Comparison of ENCODE assay signal across 1 cellular context in the genomic region with DNA sequence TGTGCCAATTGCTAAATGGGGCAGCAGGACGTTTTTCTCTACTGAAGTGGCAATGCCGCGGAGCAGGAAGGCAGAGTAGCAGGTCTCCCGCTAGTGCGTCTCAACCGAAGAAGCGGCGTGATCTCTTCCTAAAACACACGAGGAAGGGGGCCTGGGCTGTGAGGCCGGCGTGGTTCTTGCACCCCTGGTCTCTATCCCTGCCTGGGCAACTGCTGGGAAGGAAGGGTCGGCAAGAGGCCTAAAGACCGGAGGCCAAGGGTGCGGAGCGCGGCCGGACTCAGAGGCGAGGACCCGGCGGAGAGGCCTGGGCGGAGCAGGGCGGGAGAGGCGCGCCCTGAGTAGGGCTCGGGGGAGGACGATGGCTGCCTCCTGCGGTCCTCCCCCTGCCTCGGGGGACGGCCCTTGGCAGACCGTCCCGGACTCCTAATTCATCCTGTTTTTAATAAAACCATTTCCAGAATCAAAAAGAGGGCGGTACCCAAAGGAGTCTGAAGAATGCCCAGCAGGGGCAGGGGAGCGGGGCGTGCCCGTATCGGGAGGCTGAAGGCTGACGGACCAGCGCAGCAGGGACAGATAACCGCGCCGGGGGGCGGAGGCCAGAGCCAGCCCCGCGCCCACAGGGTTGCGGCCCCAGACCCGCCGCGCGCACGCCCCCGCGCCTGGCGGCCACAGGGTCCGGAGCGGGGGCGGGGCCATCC.
A peak's percentile ranks its signal among the peaks of the same experiment; 100 is the strongest.
TF ChIP-seq lines count a peak whose summit lies in the region.

No MANE protein-coding gene starts in this region.

TF ChIP-seq in HepG2, 621 proteins besides CTCF, POLR2A, EP300 and RAD21 (continued from another document and continues in another):
- TF ChIP-seq, protein P1, sequence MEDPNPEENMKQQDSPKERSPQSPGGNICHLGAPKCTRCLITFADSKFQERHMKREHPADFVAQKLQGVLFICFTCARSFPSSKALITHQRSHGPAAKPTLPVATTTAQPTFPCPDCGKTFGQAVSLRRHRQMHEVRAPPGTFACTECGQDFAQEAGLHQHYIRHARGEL (CRISPR knock-in tag; IDR thresholded peaks at IDR 0.05), result no peak
- TF ChIP-seq XRCC5 (optimal IDR thresholded peaks at IDR 0.05; ENCODE audit: low read length) (peak; percentile 42), NFKBIZ (CRISPR knock-in tag; IDR thresholded peaks at IDR 0.05) (no peak), ZBTB38 (CRISPR knock-in tag; IDR thresholded peaks at IDR 0.05) (0 out of 2 replicates have a peak, but pooled peaks have one; percentile 38), ZNF274 (CRISPR knock-in tag; IDR thresholded peaks at IDR 0.05) (no peak), ZNF720 (CRISPR knock-in tag; IDR thresholded peaks at IDR 0.05) (no peak), ZNF33A (CRISPR knock-in tag; IDR thresholded peaks at IDR 0.05; ENCODE audit: borderline replicate concordance) (no peak), ZNF337 (CRISPR knock-in tag; IDR thresholded peaks at IDR 0.05; ENCODE audit: borderline replicate concordance, low read depth) (no peak), ZMYM2 (CRISPR knock-in tag; IDR thresholded peaks at IDR 0.05) (no peak), ZC3H13 (CRISPR knock-in tag; IDR thresholded peaks at IDR 0.05) (0 out of 2 replicates have a peak, but pooled peaks have one; percentile 37), KDM5A (IDR thresholded peaks at IDR 0.05; ENCODE audit: borderline replicate concordance, low read length) (0 out of 2 replicates have a peak, but pooled peaks have one; percentile 28), ELF3 (CRISPR knock-in tag; IDR thresholded peaks at IDR 0.05) (peak; percentile 15; the same call in 1 of the 2 replicates), ASH2L (IDR thresholded peaks at IDR 0.05; ENCODE audit: insufficient read length, low read depth, low read length) (peak; percentile 9), ARID2 (CRISPR knock-in tag; IDR thresholded peaks at IDR 0.05; ENCODE audit: borderline replicate concordance) (no peak; the same call in none of the 2 replicates), ZNF674 (CRISPR knock-in tag; IDR thresholded peaks at IDR 0.05; ENCODE audit: low read depth) (no peak), RNF2 (conservative IDR thresholded peaks at IDR 0.05; ENCODE audit: low read depth) (no peak), ZNF451 (CRISPR knock-in tag; IDR thresholded peaks at IDR 0.05) (no peak), IRX3 (CRISPR knock-in tag; IDR thresholded peaks at IDR 0.05; ENCODE audit: borderline replicate concordance, low read depth) (0 out of 2 replicates have a peak, but pooled peaks have one; percentile 20), ZNF563 (CRISPR knock-in tag; IDR thresholded peaks at IDR 0.05) (peak; percentile 68; the same call in 1 of the 2 replicates), ZNF773 (CRISPR knock-in tag; IDR thresholded peaks at IDR 0.05; ENCODE audit: borderline replicate concordance) (0 out of 2 replicates have a peak, but pooled peaks have one; percentile 10), SMAD3 (CRISPR knock-in tag; IDR thresholded peaks at IDR 0.05) (peak; percentile 13), CAMTA2 (CRISPR knock-in tag; IDR thresholded peaks at IDR 0.05; ENCODE audit: borderline replicate concordance) (0 out of 2 replicates have a peak, but pooled peaks have one; percentile 77), ZNF607 (CRISPR knock-in tag; IDR thresholded peaks at IDR 0.05; ENCODE audit: borderline replicate concordance) (peak; percentile 82; the same call in 1 of the 2 replicates), KMT2B (CRISPR knock-in tag; IDR thresholded peaks at IDR 0.05) (peak; percentile 63; the same call in 1 of the 2 replicates), TCF12 (IDR thresholded peaks at IDR 0.05) (no peak), TCF12 (CRISPR knock-in tag; IDR thresholded peaks at IDR 0.05) (peak; percentile 74; the same call in 1 of the 2 replicates), AGO1 (IDR thresholded peaks at IDR 0.05; ENCODE audit: low read depth, low read length, poor library complexity, severe bottlenecking) (peak; percentile 6), MBD4 (IDR thresholded peaks at IDR 0.05; ENCODE audit: borderline replicate concordance, low read length) (no peak), ZBTB42 (CRISPR knock-in tag; IDR thresholded peaks at IDR 0.05) (no peak), CHCHD3 (CRISPR knock-in tag; IDR thresholded peaks at IDR 0.05) (no peak), ZBTB20 (CRISPR knock-in tag; IDR thresholded peaks at IDR 0.05; ENCODE audit: borderline replicate concordance, low read depth) (peak; percentile 65; the same call in 1 of the 2 replicates), KAT7 (CRISPR knock-in tag; IDR thresholded peaks at IDR 0.05; ENCODE audit: borderline replicate concordance) (0 out of 2 replicates have a peak, but pooled peaks have one; percentile 22), ZNF567 (CRISPR knock-in tag; IDR thresholded peaks at IDR 0.05; ENCODE audit: borderline replicate concordance) (no peak), TARDBP (CRISPR knock-in tag; IDR thresholded peaks at IDR 0.05) (peak; percentile 70; the same call in 1 of the 2 replicates), ZNF33B (CRISPR knock-in tag; IDR thresholded peaks at IDR 0.05) (no peak), ETV6 (CRISPR knock-in tag; conservative IDR thresholded peaks at IDR 0.05) (no peak), NPAS2 (CRISPR knock-in tag; IDR thresholded peaks at IDR 0.05; ENCODE audit: borderline replicate concordance) (no peak), ZNF772 (CRISPR knock-in tag; IDR thresholded peaks at IDR 0.05) (peak; percentile 12; the same call in 1 of the 2 replicates), NCOA1 (CRISPR knock-in tag; IDR thresholded peaks at IDR 0.05) (no peak), ZNF251 (CRISPR knock-in tag; IDR thresholded peaks at IDR 0.05) (no peak), HNRNPL (IDR thresholded peaks at IDR 0.05; ENCODE audit: low read depth, low read length) (peak; percentile 62; the same call in 1 of the 2 replicates), ZNF768 (CRISPR knock-in tag; IDR thresholded peaks at IDR 0.05) (peak; percentile 42; the same call in 1 of the 2 replicates), CBFB (CRISPR knock-in tag; IDR thresholded peaks at IDR 0.05) (no peak; the same call in 1 of the 2 replicates), ATF7 (IDR thresholded peaks at IDR 0.05) (no peak), ATF7 (CRISPR knock-in tag; IDR thresholded peaks at IDR 0.05) (no peak), NR2C2 (CRISPR knock-in tag; IDR thresholded peaks at IDR 0.05; ENCODE audit: borderline replicate concordance) (0 out of 2 replicates have a peak, but pooled peaks have one; percentile 16), HOXA7 (CRISPR knock-in tag; IDR thresholded peaks at IDR 0.05) (no peak), PHF8 (CRISPR knock-in tag; IDR thresholded peaks at IDR 0.05) (peak; percentile 84), ZNF761 (CRISPR knock-in tag; conservative IDR thresholded peaks at IDR 0.05) (peak; percentile 22; the same call in 1 of the 2 replicates), SCMH1 (CRISPR knock-in tag; IDR thresholded peaks at IDR 0.05; ENCODE audit: borderline replicate concordance) (no peak), CEBPG (CRISPR knock-in tag; IDR thresholded peaks at IDR 0.05) (no peak)
- TF ChIP-seq, protein P2, sequence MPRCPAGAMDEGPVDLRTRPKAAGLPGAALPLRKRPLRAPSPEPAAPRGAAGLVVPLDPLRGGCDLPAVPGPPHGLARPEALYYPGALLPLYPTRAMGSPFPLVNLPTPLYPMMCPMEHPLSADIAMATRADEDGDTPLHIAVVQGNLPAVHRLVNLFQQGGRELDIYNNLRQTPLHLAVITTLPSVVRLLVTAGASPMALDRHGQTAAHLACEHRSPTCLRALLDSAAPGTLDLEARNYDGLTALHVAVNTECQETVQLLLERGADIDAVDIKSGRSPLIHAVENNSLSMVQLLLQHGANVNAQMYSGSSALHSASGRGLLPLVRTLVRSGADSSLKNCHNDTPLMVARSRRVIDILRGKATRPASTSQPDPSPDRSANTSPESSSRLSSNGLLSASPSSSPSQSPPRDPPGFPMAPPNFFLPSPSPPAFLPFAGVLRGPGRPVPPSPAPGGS (CRISPR knock-in tag; IDR thresholded peaks at IDR 0.05), result no peak
- TF ChIP-seq, protein P3, sequence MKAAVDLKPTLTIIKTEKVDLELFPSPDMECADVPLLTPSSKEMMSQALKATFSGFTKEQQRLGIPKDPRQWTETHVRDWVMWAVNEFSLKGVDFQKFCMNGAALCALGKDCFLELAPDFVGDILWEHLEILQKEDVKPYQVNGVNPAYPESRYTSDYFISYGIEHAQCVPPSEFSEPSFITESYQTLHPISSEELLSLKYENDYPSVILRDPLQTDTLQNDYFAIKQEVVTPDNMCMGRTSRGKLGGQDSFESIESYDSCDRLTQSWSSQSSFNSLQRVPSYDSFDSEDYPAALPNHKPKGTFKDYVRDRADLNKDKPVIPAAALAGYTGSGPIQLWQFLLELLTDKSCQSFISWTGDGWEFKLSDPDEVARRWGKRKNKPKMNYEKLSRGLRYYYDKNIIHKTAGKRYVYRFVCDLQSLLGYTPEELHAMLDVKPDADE (CRISPR knock-in tag; IDR thresholded peaks at IDR 0.05), result no peak
- TF ChIP-seq, protein P4, sequence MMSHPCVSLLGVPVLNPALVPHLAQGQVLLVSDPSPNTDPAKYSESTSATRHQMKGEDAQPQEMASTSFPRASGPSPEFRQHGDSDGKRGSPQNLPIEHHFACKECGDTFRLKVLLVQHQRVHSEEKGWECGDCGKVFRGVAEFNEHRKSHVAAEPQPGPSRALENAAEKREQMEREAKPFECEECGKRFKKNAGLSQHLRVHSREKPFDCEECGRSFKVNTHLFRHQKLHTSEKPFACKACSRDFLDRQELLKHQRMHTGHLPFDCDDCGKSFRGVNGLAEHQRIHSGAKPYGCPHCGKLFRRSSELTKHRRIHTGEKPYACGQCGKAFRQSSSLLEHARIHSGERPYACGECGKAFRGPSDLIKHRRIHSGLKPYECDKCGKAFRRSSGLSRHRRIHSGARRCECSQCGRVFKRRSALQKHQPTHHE (CRISPR knock-in tag; IDR thresholded peaks at IDR 0.05; ENCODE audit: borderline replicate concordance), result 0 out of 2 replicates have a peak, but pooled peaks have one; percentile 16
- TF ChIP-seq, protein P5, sequence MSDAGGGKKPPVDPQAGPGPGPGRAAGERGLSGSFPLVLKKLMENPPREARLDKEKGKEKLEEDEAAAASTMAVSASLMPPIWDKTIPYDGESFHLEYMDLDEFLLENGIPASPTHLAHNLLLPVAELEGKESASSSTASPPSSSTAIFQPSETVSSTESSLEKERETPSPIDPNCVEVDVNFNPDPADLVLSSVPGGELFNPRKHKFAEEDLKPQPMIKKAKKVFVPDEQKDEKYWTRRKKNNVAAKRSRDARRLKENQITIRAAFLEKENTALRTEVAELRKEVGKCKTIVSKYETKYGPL (CRISPR knock-in tag; IDR thresholded peaks at IDR 0.05), result no peak
- TF ChIP-seq, protein P6, sequence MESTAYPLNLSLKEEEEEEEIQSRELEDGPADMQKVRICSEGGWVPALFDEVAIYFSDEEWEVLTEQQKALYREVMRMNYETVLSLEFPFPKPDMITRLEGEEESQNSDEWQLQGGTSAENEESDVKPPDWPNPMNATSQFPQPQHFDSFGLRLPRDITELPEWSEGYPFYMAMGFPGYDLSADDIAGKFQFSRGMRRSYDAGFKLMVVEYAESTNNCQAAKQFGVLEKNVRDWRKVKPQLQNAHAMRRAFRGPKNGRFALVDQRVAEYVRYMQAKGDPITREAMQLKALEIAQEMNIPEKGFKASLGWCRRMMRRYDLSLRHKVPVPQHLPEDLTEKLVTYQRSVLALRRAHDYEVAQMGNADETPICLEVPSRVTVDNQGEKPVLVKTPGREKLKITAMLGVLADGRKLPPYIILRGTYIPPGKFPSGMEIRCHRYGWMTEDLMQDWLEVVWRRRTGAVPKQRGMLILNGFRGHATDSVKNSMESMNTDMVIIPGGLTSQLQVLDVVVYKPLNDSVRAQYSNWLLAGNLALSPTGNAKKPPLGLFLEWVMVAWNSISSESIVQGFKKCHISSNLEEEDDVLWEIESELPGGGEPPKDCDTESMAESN (CRISPR knock-in tag; conservative IDR thresholded peaks at IDR 0.05), result peak; percentile 48; the same call in 1 of the 2 replicates
- TF ChIP-seq, protein P7, sequence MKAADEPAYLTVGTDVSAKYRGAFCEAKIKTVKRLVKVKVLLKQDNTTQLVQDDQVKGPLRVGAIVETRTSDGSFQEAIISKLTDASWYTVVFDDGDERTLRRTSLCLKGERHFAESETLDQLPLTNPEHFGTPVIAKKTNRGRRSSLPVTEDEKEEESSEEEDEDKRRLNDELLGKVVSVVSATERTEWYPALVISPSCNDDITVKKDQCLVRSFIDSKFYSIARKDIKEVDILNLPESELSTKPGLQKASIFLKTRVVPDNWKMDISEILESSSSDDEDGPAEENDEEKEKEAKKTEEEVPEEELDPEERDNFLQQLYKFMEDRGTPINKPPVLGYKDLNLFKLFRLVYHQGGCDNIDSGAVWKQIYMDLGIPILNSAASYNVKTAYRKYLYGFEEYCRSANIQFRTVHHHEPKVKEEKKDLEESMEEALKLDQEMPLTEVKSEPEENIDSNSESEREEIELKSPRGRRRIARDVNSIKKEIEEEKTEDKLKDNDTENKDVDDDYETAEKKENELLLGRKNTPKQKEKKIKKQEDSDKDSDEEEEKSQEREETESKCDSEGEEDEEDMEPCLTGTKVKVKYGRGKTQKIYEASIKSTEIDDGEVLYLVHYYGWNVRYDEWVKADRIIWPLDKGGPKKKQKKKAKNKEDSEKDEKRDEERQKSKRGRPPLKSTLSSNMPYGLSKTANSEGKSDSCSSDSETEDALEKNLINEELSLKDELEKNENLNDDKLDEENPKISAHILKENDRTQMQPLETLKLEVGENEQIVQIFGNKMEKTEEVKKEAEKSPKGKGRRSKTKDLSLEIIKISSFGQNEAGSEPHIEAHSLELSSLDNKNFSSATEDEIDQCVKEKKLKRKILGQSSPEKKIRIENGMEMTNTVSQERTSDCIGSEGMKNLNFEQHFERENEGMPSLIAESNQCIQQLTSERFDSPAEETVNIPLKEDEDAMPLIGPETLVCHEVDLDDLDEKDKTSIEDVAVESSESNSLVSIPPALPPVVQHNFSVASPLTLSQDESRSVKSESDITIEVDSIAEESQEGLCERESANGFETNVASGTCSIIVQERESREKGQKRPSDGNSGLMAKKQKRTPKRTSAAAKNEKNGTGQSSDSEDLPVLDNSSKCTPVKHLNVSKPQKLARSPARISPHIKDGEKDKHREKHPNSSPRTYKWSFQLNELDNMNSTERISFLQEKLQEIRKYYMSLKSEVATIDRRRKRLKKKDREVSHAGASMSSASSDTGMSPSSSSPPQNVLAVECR (CRISPR knock-in tag; IDR thresholded peaks at IDR 0.05; ENCODE audit: borderline replicate concordance), result peak; percentile 58; the same call in 1 of the 2 replicates
- TF ChIP-seq, protein P8, sequence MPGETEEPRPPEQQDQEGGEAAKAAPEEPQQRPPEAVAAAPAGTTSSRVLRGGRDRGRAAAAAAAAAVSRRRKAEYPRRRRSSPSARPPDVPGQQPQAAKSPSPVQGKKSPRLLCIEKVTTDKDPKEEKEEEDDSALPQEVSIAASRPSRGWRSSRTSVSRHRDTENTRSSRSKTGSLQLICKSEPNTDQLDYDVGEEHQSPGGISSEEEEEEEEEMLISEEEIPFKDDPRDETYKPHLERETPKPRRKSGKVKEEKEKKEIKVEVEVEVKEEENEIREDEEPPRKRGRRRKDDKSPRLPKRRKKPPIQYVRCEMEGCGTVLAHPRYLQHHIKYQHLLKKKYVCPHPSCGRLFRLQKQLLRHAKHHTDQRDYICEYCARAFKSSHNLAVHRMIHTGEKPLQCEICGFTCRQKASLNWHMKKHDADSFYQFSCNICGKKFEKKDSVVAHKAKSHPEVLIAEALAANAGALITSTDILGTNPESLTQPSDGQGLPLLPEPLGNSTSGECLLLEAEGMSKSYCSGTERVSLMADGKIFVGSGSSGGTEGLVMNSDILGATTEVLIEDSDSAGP (CRISPR knock-in tag; IDR thresholded peaks at IDR 0.05; ENCODE audit: borderline replicate concordance), result peak; percentile 52
